ENCODE assay signal across 20 cellular contexts in genomic region chr13:45925151-45925550, GRCh38.
A peak's percentile ranks its signal among the peaks of the same experiment; 100 is the strongest.
DNase-seq lines count a peak whose midpoint lies in the region; ATAC-seq and TF ChIP-seq lines count a peak whose summit lies in the region.
"Had no signal": no experiment of that assay in that cellular context is flagged by ENCODE, and none has a peak within 500 bp of the region (broad histone marks: within the 10 kb centered on the region; RNA-seq: fewer than 3 reads in every experiment).

No MANE protein-coding gene starts in this region.

- H3K9me3 ChIP-seq in right atrium auricular region: no peaks in the 10 kb centered on the region
- H3K9me3 ChIP-seq in heart right ventricle: no peaks in the 10 kb centered on the region
- no peaks in the 10 kb centered on the region for H3K9me3 ChIP-seq in sigmoid colon
- no peaks in the 10 kb centered on the region for H3K9me3 ChIP-seq in MG63
- H3K9me3 ChIP-seq: body of pancreas, Caco-2, left ventricle myocardium inferior, stomach had no signal

- no peak for ATAC-seq in heart right ventricle
- no peak for ATAC-seq in HG02763 (IDR thresholded peaks at IDR 0.05; ENCODE audit: unreplicated experiment)
- ATAC-seq: body of pancreas had no signal

- intact Hi-C loops in heart right ventricle (cut with DNase I): no loop called here
- intact Hi-C loops in sigmoid colon (cut with DNase I): no loop called here

- H3K27me3 ChIP-seq in right atrium auricular region (no peaks in the 10 kb centered on the region), heart right ventricle (peaks cover 0 to 5% (median 0%) of the 10 kb centered on the region in 7 donors), brain microvascular endothelial cell (replicated peaks) (no peaks in the 10 kb centered on the region), sigmoid colon (no peaks in the 10 kb centered on the region), MG63 (no peaks in the 10 kb centered on the region)
- H3K27me3 ChIP-seq: body of pancreas, stomach had no signal

- H3K4me1 ChIP-seq in right atrium auricular region: no peaks in the 10 kb centered on the region
- no peaks in the 10 kb centered on the region for H3K4me1 ChIP-seq in heart right ventricle
- peaks cover 0 to 13% (median 2%) of the 10 kb centered on the region in 4 donors for H3K4me1 ChIP-seq in sigmoid colon
- H3K4me1 ChIP-seq: Caco-2, left ventricle myocardium inferior had no signal

- peak; percentile 38 for DNase-seq in right atrium auricular region (ENCODE audit: low spot score)
- no peak for DNase-seq in heart right ventricle
- DNase-seq in LNCaP clone FGC (ENCODE audit: low read depth): no peak
- peak; percentile 8 for DNase-seq in brain microvascular endothelial cell
- no peak for DNase-seq in sigmoid colon
- no peak for DNase-seq in MG63
- no peak for DNase-seq in cortex of kidney (lab: John Stamatoyannopoulos, UW)
- DNase-seq: activated B cell treated with CpG ODN at 0.5 μM for 24 hours; activated CD8-positive, alpha-beta memory T cell treated with anti-CD3 and anti-CD28 coated beads for 24 hours; activated gamma-delta T cell treated with Interleukin-2 at 50 U/mL for 16 hours; body of pancreas; Caco-2; foreskin fibroblast; GDM1; left ventricle myocardium inferior; NCI-H2081 treated with DMSO at 0.1 percent for 48 hours; stomach had no signal

- TF ChIP-seq POLR2A in sigmoid colon (IDR thresholded peaks at IDR 0.05): no peak

- H3K36me3 ChIP-seq in right atrium auricular region (no peaks in the 10 kb centered on the region), heart right ventricle (no peaks in the 10 kb centered on the region), brain microvascular endothelial cell (replicated peaks) (no peaks in the 10 kb centered on the region), sigmoid colon (no peaks in the 10 kb centered on the region), MG63 (no peaks in the 10 kb centered on the region)
- H3K36me3 ChIP-seq: left ventricle myocardium inferior, stomach had no signal

- TF ChIP-seq EP300 in sigmoid colon (IDR thresholded peaks at IDR 0.05): no peak

- 76 to 80% methylated on average over 3 of the region's 3 CpGs for WGBS in heart right ventricle, 2 donors
- 75 to 85% methylated on average over 3 of the region's 3 CpGs for WGBS in sigmoid colon, 2 donors

- TF ChIP-seq CTCF in right atrium auricular region (IDR thresholded peaks at IDR 0.05): no peak
- no peak for TF ChIP-seq CTCF in heart right ventricle (IDR thresholded peaks at IDR 0.05)
- peak; percentile 31 for TF ChIP-seq CTCF in LNCaP clone FGC (IDR thresholded peaks at IDR 0.05; ENCODE audit: control insufficient read depth, extremely low read depth, insufficient read depth)
- peak; percentile 40 for TF ChIP-seq CTCF in brain microvascular endothelial cell (IDR thresholded peaks at IDR 0.05; ENCODE audit: low read depth, low read length, missing control alignments)
- TF ChIP-seq CTCF in sigmoid colon (IDR thresholded peaks at IDR 0.05): no peak

- in situ Hi-C loops in brain microvascular endothelial cell (cut with HindIII; ENCODE audit: low pct_ligation_motif_present, low sequenced_read_pairs): no loop called here

- H3K4me3 ChIP-seq in right atrium auricular region: no peak overlapping the region
- no peak overlapping the region for H3K4me3 ChIP-seq in heart right ventricle
- no peak overlapping the region for H3K4me3 ChIP-seq in LNCaP clone FGC (ENCODE audit: low read depth, low read length)
- H3K4me3 ChIP-seq in brain microvascular endothelial cell (ENCODE audit: low read depth, low read length): no peak overlapping the region
- H3K4me3 ChIP-seq in sigmoid colon: no peak overlapping the region
- no peak overlapping the region for H3K4me3 ChIP-seq in MG63
- H3K4me3 ChIP-seq: body of pancreas, left ventricle myocardium inferior, smooth muscle cell, stomach had no signal

- H3K27ac ChIP-seq in right atrium auricular region: no peak overlapping the region
- no peak overlapping the region for H3K27ac ChIP-seq in heart right ventricle
- no peak overlapping the region for H3K27ac ChIP-seq in brain microvascular endothelial cell
- no peak overlapping the region for H3K27ac ChIP-seq in sigmoid colon
- H3K27ac ChIP-seq: body of pancreas, HL-60, left ventricle myocardium inferior, stomach had no signal

Comparison
In these comparisons a context has a peak if more than half of its experiments do, and no peak if none do; other contexts are left out.
1. DNase-seq: peak in right atrium auricular region (single experiment) and brain microvascular endothelial cell (single experiment); none in heart right ventricle (0 of 2), LNCaP clone FGC (single experiment), sigmoid colon (single experiment), MG63 (single experiment) and cortex of kidney (single experiment).
2. CTCF ChIP-seq: peak in LNCaP clone FGC (single experiment) and brain microvascular endothelial cell (single experiment); none in right atrium auricular region (0 of 2), heart right ventricle (0 of 9) and sigmoid colon (0 of 4).